Comparison of ENCODE assay signal across 24 cellular contexts in the genomic region with DNA sequence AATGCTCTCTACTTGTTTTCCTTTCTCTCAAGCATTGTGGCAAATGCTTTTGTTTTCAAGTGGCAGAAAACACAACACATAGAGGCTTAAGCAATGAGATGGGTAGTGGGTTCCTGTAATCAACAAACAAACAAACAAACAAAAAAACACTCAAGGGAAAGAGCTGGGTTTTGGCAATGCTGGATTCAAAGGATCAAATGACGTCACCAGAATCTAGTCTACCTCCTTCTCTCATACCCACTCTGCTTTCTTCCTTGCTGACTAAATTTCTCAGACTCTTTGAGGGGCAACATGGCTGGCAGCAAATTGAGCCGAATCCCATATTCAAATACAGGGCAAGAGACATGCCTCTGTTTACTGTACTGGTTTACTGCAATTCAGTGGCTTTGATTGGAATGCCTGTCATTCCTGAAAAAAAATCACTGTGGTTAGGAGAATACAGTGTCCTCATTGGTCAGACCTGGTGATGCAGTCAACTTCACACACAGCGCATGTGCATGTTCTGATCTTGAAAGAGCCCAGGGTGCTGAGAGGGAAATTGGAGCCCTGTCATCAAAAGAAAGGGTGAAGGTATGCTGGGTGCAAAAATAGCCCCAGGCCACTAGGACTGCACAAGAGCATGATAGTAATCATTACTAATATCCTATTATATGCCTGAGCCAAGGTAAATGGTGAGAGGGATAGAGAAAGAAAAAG.
DNase-seq lines count a peak whose midpoint lies in the region; ATAC-seq and TF ChIP-seq lines count a peak whose summit lies in the region.
"Had no signal": no experiment of that assay in that cellular context is flagged by ENCODE, and none has a peak within 500 bp of the region (broad histone marks: within the 10 kb centered on the region; RNA-seq: fewer than 3 reads in every experiment).

No MANE protein-coding gene starts in this region.

- BruUV-seq in mammary epithelial cell (replicated peaks; lab: Mats Ljungman, UMichigan) (no TSS peak), MCF 10A (replicated peaks; lab: Mats Ljungman, UMichigan) (no TSS peak)

- DNase-seq in mammary epithelial cell (peak; percentile 8), MCF 10A (ENCODE audit: unreplicated experiment) (no peak), RWPE1 (ENCODE audit: low spot score) (peak; percentile 4), fibroblast of mammary gland (ENCODE audit: low read depth) (peak; percentile 19), smooth muscle cell (lab: John Stamatoyannopoulos, UW; ENCODE audit: unreplicated experiment) (no peak), NCI-H187 (lab: John Stamatoyannopoulos, UW) (no peak)
- DNase-seq: activated CD4-positive, alpha-beta memory T cell treated with anti-CD3 and anti-CD28 coated beads, Interleukin-2, amount 10 ng/mL, durations not matched to agents 7 days and 5 days; activated naive CD4-positive, alpha-beta T cell treated with anti-CD3 and anti-CD28 coated beads, Interleukin-2, amount 10 ng/mL, durations not matched to agents 7 days and 5 days; activated T-cell treated with anti-CD3 and anti-CD28 coated beads, Interleukin-2, amount 50 U/mL, for 4 hours; body of pancreas; CD4-positive, alpha-beta memory T cell; dermis blood vessel endothelial cell; DMS79 treated with DMSO at 0.1 percent for 48 hours; H9; NCI-H1694 treated with DMSO at 0.1 percent for 48 hours; NCI-H446; occipital lobe; stimulated activated naive CD8-positive, alpha-beta T cell treated with anti-CD3 and anti-CD28 coated beads, Interleukin-15, Interleukin-2, amounts not matched to agents 100 U/mL and 50 U/mL, for 24 hours; T-helper 1 cell; transverse colon; WERI-Rb-1 had no signal

- 48% methylated on average over 3 of the region's 3 CpGs for WGBS in mammary epithelial cell (ENCODE audit: low coverage, missing lambda C conversion rate)
- WGBS in smooth muscle cell (ENCODE audit: low lambda C conversion rate) = 77% methylated on average over 3 of the region's 3 CpGs

- H3K27me3 ChIP-seq in mammary epithelial cell (ENCODE audit: insufficient read depth, low read length) (no peaks in the 10 kb centered on the region), smooth muscle cell (ENCODE audit: low read depth) (no peaks in the 10 kb centered on the region)
- H3K27me3 ChIP-seq: body of pancreas, transverse colon had no signal

- H3K36me3 Mint-ChIP-seq in MCF 10A (ENCODE audit: insufficient read depth, unreplicated experiment) = no peaks in the 10 kb centered on the region
- H3K36me3 Mint-ChIP-seq: activated naive CD4-positive, alpha-beta T cell treated with anti-CD3 and anti-CD28 coated beads, Interleukin-2, amount 10 ng/mL, durations not matched to agents 7 days and 5 days; CD4-positive, alpha-beta memory T cell had no signal

- no peak overlapping the region for H3K27ac Mint-ChIP-seq in MCF 10A (ENCODE audit: low read depth, unreplicated experiment)
- H3K27ac Mint-ChIP-seq: activated CD4-positive, alpha-beta memory T cell treated with anti-CD3 and anti-CD28 coated beads, Interleukin-2, amount 10 ng/mL, durations not matched to agents 7 days and 5 days; activated naive CD4-positive, alpha-beta T cell treated with anti-CD3 and anti-CD28 coated beads, Interleukin-2, amount 10 ng/mL, durations not matched to agents 7 days and 5 days; CD4-positive, alpha-beta memory T cell had no signal

- no peak overlapping the region for H2AFZ ChIP-seq in mammary epithelial cell (ENCODE audit: low read depth, low read length)
- peak overlapping the region; percentile 32 for H2AFZ ChIP-seq in smooth muscle cell (ENCODE audit: low read depth)

- intact Hi-C loops in mammary epithelial cell (cut with micrococcal nuclease) = no loop called here
- intact Hi-C loops in MCF 10A (cut with micrococcal nuclease) = no loop called here

- POLR2A ChIA-PET in MCF 10A (lab: Yijun Ruan, JAX) (no interaction called here), RWPE1 (lab: Yijun Ruan, JAX; ENCODE audit: low non-redundant PET) (no interaction called here)

- H3K9me3 Mint-ChIP-seq in MCF 10A (ENCODE audit: unreplicated experiment) = no peaks in the 10 kb centered on the region
- H3K9me3 Mint-ChIP-seq: activated naive CD4-positive, alpha-beta T cell treated with anti-CD3 and anti-CD28 coated beads, Interleukin-2, amount 10 ng/mL, durations not matched to agents 7 days and 5 days; H9 had no signal

- no peak overlapping the region for H3K27ac ChIP-seq in mammary epithelial cell (ENCODE audit: insufficient read depth, low read depth, low read length)
- no peak overlapping the region for H3K27ac ChIP-seq in RWPE1
- H3K27ac ChIP-seq in smooth muscle cell (ENCODE audit: low read depth) = no peak overlapping the region
- H3K27ac ChIP-seq: body of pancreas, transverse colon, WERI-Rb-1 had no signal

- CTCF ChIA-PET in mammary epithelial cell (lab: Charles Lee; ENCODE audit: low non-redundant PET) = no interaction called here
- CTCF ChIA-PET in MCF 10A (lab: Yijun Ruan, JAX) = interaction anchor here (1.0 to 1.2 kb wide), 2 partner anchors 10 to 298 kb away, joined by 3 to 5 read pairs; no protein-coding TSS in a partner anchor
- CTCF ChIA-PET in RWPE1 (lab: Yijun Ruan, JAX) = no interaction called here

- TF ChIP-seq CTCF in mammary epithelial cell (conservative IDR thresholded peaks at IDR 0.05 in 1 of 2, IDR thresholded peaks at IDR 0.05 in 1 of 2; ENCODE audit: extremely low read depth in 1 of 2, insufficient read depth in 1 of 2, low read depth in 1 of 2, low read length in 2 of 2) (no peak), MCF 10A (IDR thresholded peaks at IDR 0.05; ENCODE audit: unreplicated experiment) (no peak), RWPE1 (conservative IDR thresholded peaks at IDR 0.05; ENCODE audit: low read depth) (no peak), fibroblast of mammary gland (conservative IDR thresholded peaks at IDR 0.05; ENCODE audit: control insufficient read depth, insufficient read depth, low read depth, low read length) (no peak), smooth muscle cell (IDR thresholded peaks at IDR 0.05; ENCODE audit: borderline replicate concordance, insufficient read depth, poor library complexity, severe bottlenecking) (no peak)

- H3K4me2 ChIP-seq in mammary epithelial cell (ENCODE audit: insufficient read depth, low read depth, low read length) = no peak overlapping the region
- H3K4me2 ChIP-seq in smooth muscle cell = no peak overlapping the region

- H3K79me2 ChIP-seq in mammary epithelial cell (ENCODE audit: insufficient read depth, low read length) (no peaks in the 10 kb centered on the region), smooth muscle cell (ENCODE audit: low read depth) (no peaks in the 10 kb centered on the region)

- H3K9me3 ChIP-seq in mammary epithelial cell (replicated peaks; ENCODE audit: insufficient read depth, low read length) (no peaks in the 10 kb centered on the region), smooth muscle cell (replicated peaks; ENCODE audit: low read depth) (no peaks in the 10 kb centered on the region)
- H3K9me3 ChIP-seq: body of pancreas, transverse colon had no signal

- H3K4me1 Mint-ChIP-seq in MCF 10A (ENCODE audit: insufficient read depth, unreplicated experiment) = no peaks in the 10 kb centered on the region
- H3K4me1 Mint-ChIP-seq: activated CD4-positive, alpha-beta memory T cell treated with anti-CD3 and anti-CD28 coated beads, Interleukin-2, amount 10 ng/mL, durations not matched to agents 7 days and 5 days; activated naive CD4-positive, alpha-beta T cell treated with anti-CD3 and anti-CD28 coated beads, Interleukin-2, amount 10 ng/mL, durations not matched to agents 7 days and 5 days; CD4-positive, alpha-beta memory T cell; H9 had no signal

- no peaks in the 10 kb centered on the region for H4K20me1 ChIP-seq in mammary epithelial cell (ENCODE audit: insufficient read depth, low read length)
- no peaks in the 10 kb centered on the region for H4K20me1 ChIP-seq in smooth muscle cell (ENCODE audit: low read depth)

- ATAC-seq in HG03280 (IDR thresholded peaks at IDR 0.05; ENCODE audit: unreplicated experiment) = no peak
- no peak for ATAC-seq in HG03342 (IDR thresholded peaks at IDR 0.05; ENCODE audit: unreplicated experiment)
- ATAC-seq: activated T-cell treated with anti-CD3 and anti-CD28 coated beads, Interleukin-2, amount 50 U/mL, for 4 hours; body of pancreas; sciatic nerve; stimulated activated naive CD8-positive, alpha-beta T cell treated with anti-CD3 and anti-CD28 coated beads, Interleukin-15, Interleukin-2, amounts not matched to agents 100 U/mL and 50 U/mL, for 24 hours had no signal

- H3K36me3 ChIP-seq in mammary epithelial cell (ENCODE audit: insufficient read depth, low read length) = no peaks in the 10 kb centered on the region
- H3K36me3 ChIP-seq in smooth muscle cell (ENCODE audit: low read depth) = no peaks in the 10 kb centered on the region
- H3K36me3 ChIP-seq: transverse colon, WERI-Rb-1 had no signal

- no peak overlapping the region for H3K9ac ChIP-seq in mammary epithelial cell (ENCODE audit: insufficient read depth, low read length)
- H3K9ac ChIP-seq in smooth muscle cell (ENCODE audit: low read depth) = no peak overlapping the region

- no peak overlapping the region for H3K4me3 Mint-ChIP-seq in MCF 10A (ENCODE audit: unreplicated experiment)
- H3K4me3 Mint-ChIP-seq: activated CD4-positive, alpha-beta memory T cell treated with anti-CD3 and anti-CD28 coated beads, Interleukin-2, amount 10 ng/mL, durations not matched to agents 7 days and 5 days; activated naive CD4-positive, alpha-beta T cell treated with anti-CD3 and anti-CD28 coated beads, Interleukin-2, amount 10 ng/mL, durations not matched to agents 7 days and 5 days; activated T-cell treated with anti-CD3 and anti-CD28 coated beads, Interleukin-2, amount 50 U/mL, for 4 hours; CD4-positive, alpha-beta memory T cell; H9 had no signal

- dilution Hi-C loops in mammary epithelial cell (cut with HindIII; ENCODE audit: low sequenced_read_pairs) = no loop called here

- peaks cover 100% of the 10 kb centered on the region for H3K27me3 Mint-ChIP-seq in MCF 10A (ENCODE audit: insufficient read depth, unreplicated experiment)
- H3K27me3 Mint-ChIP-seq: activated CD4-positive, alpha-beta memory T cell treated with anti-CD3 and anti-CD28 coated beads, Interleukin-2, amount 10 ng/mL, durations not matched to agents 7 days and 5 days; activated naive CD4-positive, alpha-beta T cell treated with anti-CD3 and anti-CD28 coated beads, Interleukin-2, amount 10 ng/mL, durations not matched to agents 7 days and 5 days; CD4-positive, alpha-beta memory T cell had no signal

- in situ Hi-C loops in mammary epithelial cell (cut with MboI; ENCODE audit: low sequenced_read_pairs in 2 of 2) = no loop called here

- no peaks in the 10 kb centered on the region for H3F3A ChIP-seq in smooth muscle cell (ENCODE audit: low read depth)

- H3K4me3 ChIP-seq in mammary epithelial cell (replicated peaks in 1 of 3; ENCODE audit: insufficient read depth in 1 of 3, low read depth in 2 of 3, low read length in 3 of 3) (no peak overlapping the region), fibroblast of mammary gland (ENCODE audit: control insufficient read depth, low read depth, low read length) (no peak overlapping the region), smooth muscle cell (no peak overlapping the region)
- H3K4me3 ChIP-seq: body of pancreas, transverse colon had no signal

- H3K4me1 ChIP-seq in mammary epithelial cell (ENCODE audit: insufficient read depth, low read length) (no peaks in the 10 kb centered on the region), smooth muscle cell (ENCODE audit: low read depth) (no peaks in the 10 kb centered on the region)
- H3K4me1 ChIP-seq: body of pancreas, transverse colon had no signal

Comparison
In these comparisons a context has a peak if more than half of its experiments do, and no peak if none do; other contexts are left out.
1. DNase-seq: peak in mammary epithelial cell (single experiment), RWPE1 (single experiment) and fibroblast of mammary gland (single experiment); none in MCF 10A (single experiment), smooth muscle cell (single experiment) and NCI-H187 (0 of 2).